9 cellular contexts compared by ENCODE assay signal in the genomic region with DNA sequence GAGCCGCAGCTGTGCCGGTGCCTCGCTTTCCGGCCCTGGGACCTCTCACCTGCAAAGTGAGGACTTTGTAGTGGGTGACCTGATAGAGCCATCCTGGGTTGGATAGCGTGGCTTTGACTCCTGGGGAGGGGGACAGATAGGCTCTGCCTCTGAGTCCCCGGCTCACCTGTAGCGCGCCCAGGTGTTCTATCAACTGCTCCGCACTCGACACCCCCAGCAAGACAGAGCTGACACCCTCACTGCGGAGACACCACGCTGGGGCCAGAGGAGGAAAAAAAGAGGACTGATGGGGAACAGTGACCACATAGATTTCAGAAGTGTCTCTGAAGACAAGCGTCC. TPM values are rescaled to one million over a fixed set of nuclear protein-coding genes. Genes with fewer than 3 reads are reported as not detected.
A peak's percentile ranks its signal among the peaks of the same experiment; 100 is the strongest.
DNase-seq lines count a peak whose midpoint lies in the region; TF ChIP-seq lines count a peak whose summit lies in the region.
"Had no signal": no experiment of that assay in that cellular context is flagged by ENCODE, and none has a peak within 500 bp of the region (broad histone marks: within the 10 kb centered on the region; RNA-seq: fewer than 3 reads in every experiment).

No MANE protein-coding gene starts in this region.

- no peaks in the 10 kb centered on the region for H3K9me3 ChIP-seq in cardiac muscle cell (ENCODE audit: low read depth)
- H3K9me3 ChIP-seq in muscle layer of colon (ENCODE audit: low read length) = no peaks in the 10 kb centered on the region

- peak overlapping the region; percentile 8 for H3K4me3 ChIP-seq in cardiac muscle cell
- H3K4me3 ChIP-seq in coronary artery = peak overlapping the region; percentile 82
- H3K4me3 ChIP-seq in muscle layer of colon (ENCODE audit: low read depth in 1 of 2, low read length in 2 of 2) = peak overlapping the region; percentile 56 to 57
- H3K4me3 ChIP-seq in urinary bladder (ENCODE audit: low read depth, low read length) = peak overlapping the region; percentile 25

- DNase-seq in cardiac muscle cell (ENCODE audit: low read depth in 1 of 2, low spot score in 1 of 2) (no peak), cardiac septum (ENCODE audit: low spot score) (no peak), coronary artery (ENCODE audit: low spot score) (no peak), NCI-H2171 (lab: John Stamatoyannopoulos, UW) (no peak), mucosa of gallbladder (ENCODE audit: low spot score) (no peak), KBM-7 (no peak)
- DNase-seq: NCI-H510A treated with DMSO at 0.1 percent for 48 hours had no signal

- WGBS in urinary bladder = 62% methylated on average over 13 of the region's 13 CpGs

- no peak overlapping the region for H3K9ac ChIP-seq in muscle layer of colon (ENCODE audit: low read length)

- intact Hi-C loops in cardiac septum (cut with DNase I) = no loop called here

- H3K27me3 ChIP-seq in cardiac muscle cell (peaks cover 6% of the 10 kb centered on the region), muscle layer of colon (ENCODE audit: control insufficient read depth in 1 of 2, insufficient read depth in 2 of 2, low read length in 2 of 2) (no peaks in the 10 kb centered on the region)

- no peak overlapping the region for H3K27ac ChIP-seq in cardiac muscle cell
- H3K27ac ChIP-seq in coronary artery = peak overlapping the region; percentile 50 to 77
- peak overlapping the region; percentile 67 for H3K27ac ChIP-seq in muscle layer of colon (ENCODE audit: low read depth, low read length)
- peak overlapping the region; percentile 6 for H3K27ac ChIP-seq in urinary bladder (ENCODE audit: low read depth)

- H3K4me1 ChIP-seq in cardiac muscle cell (ENCODE audit: low read depth) (peaks cover 5% of the 10 kb centered on the region), muscle layer of colon (ENCODE audit: insufficient read depth, low read length) (peaks cover 11% of the 10 kb centered on the region), urinary bladder (ENCODE audit: insufficient read depth) (no peaks in the 10 kb centered on the region)

- in situ Hi-C loops in KBM-7 (cut with MboI; ENCODE audit: low pct_unique_long_range_greater_than_20kb, low sequenced_read_pairs) = no loop called here

- no peak for TF ChIP-seq CTCF in cardiac muscle cell (IDR thresholded peaks at IDR 0.05; ENCODE audit: low read depth, low read length)
- no peak for TF ChIP-seq CTCF in coronary artery (IDR thresholded peaks at IDR 0.05)

- no peaks in the 10 kb centered on the region for H3K36me3 ChIP-seq in cardiac muscle cell
- H3K36me3 ChIP-seq in muscle layer of colon (ENCODE audit: insufficient read depth, low read length) = no peaks in the 10 kb centered on the region
- H3K36me3 ChIP-seq in urinary bladder (ENCODE audit: insufficient read depth) = no peaks in the 10 kb centered on the region

RNA-seq across cellular contexts. Expression of gene KCNAB3, which starts 6.4 kb away (rescaled TPM):
- 1.8 and 3.3 TPM in 2 replicates for total RNA-seq in cardiac muscle cell
- 1.3 and 1.4 TPM in 2 replicates for polyA plus RNA-seq in cardiac muscle cell
- total RNA-seq in cardiac septum = 0.43 TPM
- total RNA-seq in urinary bladder = 2.3 TPM
- 1.3 TPM for polyA plus RNA-seq in urinary bladder
- 2.5 TPM for total RNA-seq in mucosa of gallbladder

RNA-seq across cellular contexts. Expression of gene RNF227, which starts 7.2 kb away (rescaled TPM):
- total RNA-seq in cardiac muscle cell = 20.3 and 26.1 TPM in 2 replicates
- polyA plus RNA-seq in cardiac muscle cell = 5.2 and 5.8 TPM in 2 replicates
- total RNA-seq in cardiac septum = 1.00 TPM
- 4.2 TPM for total RNA-seq in urinary bladder
- 3.8 TPM for polyA plus RNA-seq in urinary bladder
- total RNA-seq in mucosa of gallbladder = 3.5 TPM

RNA-seq across cellular contexts. Expression of gene TRAPPC1, which starts 8.5 kb away (rescaled TPM):
- total RNA-seq in cardiac muscle cell = 92.0 and 110 TPM in 2 replicates
- polyA plus RNA-seq in cardiac muscle cell = 340 and 386 TPM in 2 replicates
- total RNA-seq in cardiac septum = 114 TPM
- 19.9 TPM for total RNA-seq in urinary bladder
- polyA plus RNA-seq in urinary bladder = 137 TPM
- 147 TPM for total RNA-seq in mucosa of gallbladder

RNA-seq across cellular contexts. Expression of gene CNTROB, which starts 8.7 kb away (rescaled TPM):
- 19.6 and 42.6 TPM in 2 replicates for total RNA-seq in cardiac muscle cell
- polyA plus RNA-seq in cardiac muscle cell = 23.1 and 44.0 TPM in 2 replicates
- 12.0 TPM for total RNA-seq in cardiac septum
- 23.8 TPM for total RNA-seq in urinary bladder
- polyA plus RNA-seq in urinary bladder = 24.7 TPM
- 32.1 TPM for total RNA-seq in mucosa of gallbladder

RNA-seq across cellular contexts. Expression of gene CHD3, which starts 34.7 kb away (rescaled TPM):
- total RNA-seq in cardiac muscle cell = 40.2 and 64.7 TPM in 2 replicates
- 15.9 and 19.7 TPM in 2 replicates for polyA plus RNA-seq in cardiac muscle cell
- 14.2 TPM for total RNA-seq in cardiac septum
- 84.8 TPM for total RNA-seq in urinary bladder
- 109 TPM for polyA plus RNA-seq in urinary bladder
- total RNA-seq in mucosa of gallbladder = 127 TPM

Comparison
In these comparisons a context has a peak if more than half of its experiments do, and no peak if none do; other contexts are left out.
1. H3K4me3 ChIP-seq: peak in every context shown above with its lines; median percentile 82 in coronary artery; 56 in muscle layer of colon; 25 in urinary bladder; 8 in cardiac muscle cell.